ENCODE assay signal across 1 cellular context in the genomic region with DNA sequence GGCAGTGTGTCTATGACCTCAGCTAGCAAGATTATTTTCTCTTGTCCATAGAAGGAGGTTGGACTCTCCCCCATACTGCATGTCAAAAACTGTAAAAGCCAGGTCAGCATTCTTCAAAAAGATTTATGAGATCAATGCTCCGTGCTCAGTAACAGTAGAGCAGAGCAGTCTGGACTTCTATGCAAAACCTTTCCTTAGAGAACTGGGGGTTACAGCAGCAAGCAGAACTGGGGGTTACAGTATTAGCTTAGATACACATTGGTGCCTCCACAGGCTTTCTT.
TF ChIP-seq lines count a peak whose summit lies in the region.

No MANE protein-coding gene starts in this region.

TF ChIP-seq in HCT116, 20 proteins besides CTCF, POLR2A, EP300 and RAD21 (continued from another document):
- TF ChIP-seq FOSL1 (IDR thresholded peaks at IDR 0.05; ENCODE audit: low read depth), result no peak
- TF ChIP-seq, protein P1, sequence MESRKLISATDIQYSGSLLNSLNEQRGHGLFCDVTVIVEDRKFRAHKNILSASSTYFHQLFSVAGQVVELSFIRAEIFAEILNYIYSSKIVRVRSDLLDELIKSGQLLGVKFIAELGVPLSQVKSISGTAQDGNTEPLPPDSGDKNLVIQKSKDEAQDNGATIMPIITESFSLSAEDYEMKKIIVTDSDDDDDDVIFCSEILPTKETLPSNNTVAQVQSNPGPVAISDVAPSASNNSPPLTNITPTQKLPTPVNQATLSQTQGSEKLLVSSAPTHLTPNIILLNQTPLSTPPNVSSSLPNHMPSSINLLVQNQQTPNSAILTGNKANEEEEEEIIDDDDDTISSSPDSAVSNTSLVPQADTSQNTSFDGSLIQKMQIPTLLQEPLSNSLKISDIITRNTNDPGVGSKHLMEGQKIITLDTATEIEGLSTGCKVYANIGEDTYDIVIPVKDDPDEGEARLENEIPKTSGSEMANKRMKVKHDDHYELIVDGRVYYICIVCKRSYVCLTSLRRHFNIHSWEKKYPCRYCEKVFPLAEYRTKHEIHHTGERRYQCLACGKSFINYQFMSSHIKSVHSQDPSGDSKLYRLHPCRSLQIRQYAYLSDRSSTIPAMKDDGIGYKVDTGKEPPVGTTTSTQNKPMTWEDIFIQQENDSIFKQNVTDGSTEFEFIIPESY (IDR thresholded peaks at IDR 0.05; ENCODE audit: extremely low read depth, insufficient replicate concordance, low read length), result no peak
